Comparison of ENCODE assay signal across 18 cellular contexts in the genomic region with DNA sequence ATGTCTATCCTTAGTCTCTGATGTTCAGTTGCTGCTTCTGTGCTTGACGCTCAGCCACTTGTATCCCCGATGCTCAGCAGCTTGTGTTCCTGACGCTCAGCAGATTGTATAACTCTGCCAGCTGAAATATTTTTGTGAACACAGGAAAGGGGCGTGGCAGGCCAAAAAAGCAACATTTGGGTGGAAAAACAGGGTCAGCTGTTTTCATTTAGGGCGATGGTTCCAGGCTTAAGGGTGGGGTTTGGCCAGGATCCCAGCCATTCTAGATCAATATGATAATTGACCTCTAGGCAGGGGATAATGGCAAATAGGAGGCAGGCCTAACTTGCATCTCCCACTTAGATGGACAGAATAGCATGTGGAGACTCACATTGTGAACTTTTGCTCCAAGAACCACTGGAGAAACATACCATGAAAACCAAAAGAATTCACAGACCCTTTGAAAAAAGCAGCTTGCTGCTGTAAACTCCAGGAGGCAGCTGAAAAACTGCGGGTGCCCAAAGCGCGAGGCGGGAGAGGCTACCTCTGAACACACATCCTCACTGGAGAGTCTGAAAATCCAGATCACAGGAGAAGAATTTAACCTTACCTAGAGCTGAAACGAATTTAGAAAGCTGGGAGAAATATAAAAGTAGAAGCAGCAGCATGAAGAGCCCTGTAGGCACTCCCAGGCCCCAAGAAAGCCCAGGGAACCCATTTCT. TPM values are rescaled to one million over a fixed set of nuclear protein-coding genes. Genes with fewer than 3 reads are reported as not detected.
DNase-seq lines count a peak whose midpoint lies in the region; ATAC-seq and TF ChIP-seq lines count a peak whose summit lies in the region.
"Had no signal": no experiment of that assay in that cellular context is flagged by ENCODE, and none has a peak within 500 bp of the region (broad histone marks: within the 10 kb centered on the region; RNA-seq: fewer than 3 reads in every experiment).

No MANE protein-coding gene starts in this region.

- H3K4me1 ChIP-seq in BLaER1 treated with 17β-estradiol and CSF1 and Interleukin-3, amounts not matched to agents 10 nM and 100 nM, result peaks cover 7 to 20% (median 11%) of the 10 kb centered on the region in 10 experiments; a peak in 18 of 20 replicates
- peaks cover 19% of the 10 kb centered on the region for H3K4me1 ChIP-seq in suprapubic skin

- peaks cover 8 to 27% (median 20%) of the 10 kb centered on the region in 11 experiments; a peak in 19 of 22 replicates for H3K9me3 ChIP-seq in BLaER1 treated with 17β-estradiol and CSF1 and Interleukin-3, amounts not matched to agents 10 nM and 100 nM (replicated peaks in 1 of 11)
- no peaks in the 10 kb centered on the region for H3K9me3 ChIP-seq in suprapubic skin

- no peak for TF ChIP-seq POLR2A in suprapubic skin (IDR thresholded peaks at IDR 0.05)

- DNase-seq in left ventricle myocardium superior, result no peak
- peak in 1 of 2 donors; percentile 58 for DNase-seq in suprapubic skin (ENCODE audit: low spot score in 2 of 2)
- DNase-seq in HT-29 (ENCODE audit: low spot score), result no peak
- DNase-seq in activated CD4-positive, alpha-beta T cell treated with anti-CD3 and anti-CD28 coated beads for 36 hours, result no peak
- no peak for DNase-seq in DMS 273 treated with DMSO at 0.1 percent for 48 hours (lab: John Stamatoyannopoulos, UW)
- DNase-seq in COLO829 (ENCODE audit: low spot score), result no peak
- DNase-seq: Calu3; CD4-positive, alpha-beta T cell; DMS79; HFFc6; KBM-7; NCI-H1417 treated with DMSO at 0.1 percent for 48 hours; NCI-H1930; NCI-H2171 treated with DMSO at 0.1 percent for 48 hours; NCI-H510A had no signal

- no peak for TF ChIP-seq CTCF in suprapubic skin (IDR thresholded peaks at IDR 0.05)

- H3K27ac Mint-ChIP-seq in activated CD4-positive, alpha-beta T cell treated with anti-CD3 and anti-CD28 coated beads for 36 hours, result no peak overlapping the region
- H3K27ac Mint-ChIP-seq: CD4-positive, alpha-beta T cell; HFFc6 had no signal

- H3K36me3 ChIP-seq in BLaER1 treated with 17β-estradiol and CSF1 and Interleukin-3, amounts not matched to agents 10 nM and 100 nM, result no peaks in the 10 kb centered on the region
- H3K36me3 ChIP-seq in suprapubic skin, result no peaks in the 10 kb centered on the region

- H3K36me3 Mint-ChIP-seq in activated CD4-positive, alpha-beta T cell treated with anti-CD3 and anti-CD28 coated beads for 36 hours (ENCODE audit: low read depth), result peaks cover 2% of the 10 kb centered on the region

- H3K4me2 ChIP-seq in BLaER1 treated with 17β-estradiol and CSF1 and Interleukin-3, amounts not matched to agents 10 nM and 100 nM, result peak overlapping the region; percentile 5 to 58 (median 37); a peak in 17 of 22 replicates

- peaks cover 13% of the 10 kb centered on the region for H3K27me3 Mint-ChIP-seq in activated CD4-positive, alpha-beta T cell treated with anti-CD3 and anti-CD28 coated beads for 36 hours

- POLR2A ChIA-PET in activated CD4-positive, alpha-beta T cell treated with anti-CD3 and anti-CD28 coated beads for 36 hours (lab: Charles Lee), result no interaction called here

- ATAC-seq in left ventricle myocardium superior, result peak; percentile 56
- no peak for ATAC-seq in activated CD4-positive, alpha-beta T cell treated with anti-CD3 and anti-CD28 coated beads for 36 hours

- intact Hi-C loops in left ventricle myocardium superior (cut with micrococcal nuclease), result no loop called here
- intact Hi-C loops in activated CD4-positive, alpha-beta T cell treated with anti-CD3 and anti-CD28 coated beads for 36 hours (cut with DNase I, micrococcal nuclease), result no loop called here

- CTCF ChIA-PET in activated CD4-positive, alpha-beta T cell treated with anti-CD3 and anti-CD28 coated beads for 36 hours (lab: Charles Lee), result interaction anchor here (0.7 kb wide), 1 partner anchor 27 kb away, joined by 3 read pairs; no protein-coding TSS in a partner anchor

- peaks cover 7% of the 10 kb centered on the region for H3K9me3 Mint-ChIP-seq in activated CD4-positive, alpha-beta T cell treated with anti-CD3 and anti-CD28 coated beads for 36 hours (ENCODE audit: low read depth)

- 36% methylated on average over 10 of the region's 10 CpGs for WGBS in suprapubic skin

- H3K4me3 Mint-ChIP-seq in activated CD4-positive, alpha-beta T cell treated with anti-CD3 and anti-CD28 coated beads for 36 hours, result no peak overlapping the region
- H3K4me3 Mint-ChIP-seq: CD4-positive, alpha-beta T cell; HFFc6 had no signal

- H3K4me1 Mint-ChIP-seq in activated CD4-positive, alpha-beta T cell treated with anti-CD3 and anti-CD28 coated beads for 36 hours, result peaks cover 4% of the 10 kb centered on the region

- H3K27ac ChIP-seq in BLaER1 treated with 17β-estradiol and CSF1 and Interleukin-3, amounts not matched to agents 10 nM and 100 nM, result no peak overlapping the region
- H3K27ac ChIP-seq in angular gyrus (ENCODE audit: low read depth, low read length) (peak overlapping the region; percentile 13), suprapubic skin (peak overlapping the region; percentile 29)

- TF ChIP-seq EP300 in suprapubic skin (IDR thresholded peaks at IDR 0.05), result no peak

- peak overlapping the region in 1 of 11 experiments; percentile 40; a peak in 1 of 22 replicates for H3K9ac ChIP-seq in BLaER1 treated with 17β-estradiol and CSF1 and Interleukin-3, amounts not matched to agents 10 nM and 100 nM

- no peak overlapping the region for H3K4me3 ChIP-seq in BLaER1 treated with 17β-estradiol and CSF1 and Interleukin-3, amounts not matched to agents 10 nM and 100 nM
- no peak overlapping the region for H3K4me3 ChIP-seq in suprapubic skin

- no peaks in the 10 kb centered on the region for H4K20me1 ChIP-seq in BLaER1 treated with 17β-estradiol and CSF1 and Interleukin-3, amounts not matched to agents 10 nM and 100 nM

- no peaks in the 10 kb centered on the region for H3K27me3 ChIP-seq in BLaER1 treated with 17β-estradiol and CSF1 and Interleukin-3, amounts not matched to agents 10 nM and 100 nM
- H3K27me3 ChIP-seq in suprapubic skin, result no peaks in the 10 kb centered on the region

RNA-seq across cellular contexts. Expression of a gene that starts 58.3 kb away (rescaled TPM):
- total RNA-seq in left ventricle myocardium superior (not detected), suprapubic skin (under 1 TPM in 3 of 4 donors, not detected in 1; 0.13 to 0.89 (median 0.23) TPM)
- total RNA-seq in HT-29 (2014; rRNA removed; shearing (Covaris generic)), result not detected in 2 replicates
- total RNA-seq in activated CD4-positive, alpha-beta T cell treated with anti-CD3 and anti-CD28 coated beads for 36 hours, result not detected
- total RNA-seq: Calu3; CD4-positive, alpha-beta T cell; G401; HFFc6 had no signal

Comparison
In these comparisons a context has a peak if more than half of its experiments do, and no peak if none do; other contexts are left out.
1. H3K27ac ChIP-seq: peak in angular gyrus (single experiment) and suprapubic skin (single experiment); none in BLaER1 treated with 17β-estradiol and CSF1 and Interleukin-3, amounts not matched to agents 10 nM and 100 nM (0 of 11).